ENCODE assay signal across 15 cellular contexts in genomic region chr7:39434012-39434411, GRCh38.
DNase-seq lines count a peak whose midpoint lies in the region; ATAC-seq, FAIRE-seq and TF ChIP-seq lines count a peak whose summit lies in the region.
"Had no signal": no experiment of that assay in that cellular context is flagged by ENCODE, and none has a peak within 500 bp of the region (broad histone marks: within the 10 kb centered on the region; RNA-seq: fewer than 3 reads in every experiment).

No MANE protein-coding gene starts in this region.

- H3K4me3 ChIP-seq in bronchial epithelial cell (ENCODE audit: low read depth, low read length) (no peak overlapping the region), neural progenitor cell (no peak overlapping the region), heart right ventricle (no peak overlapping the region)

- H3K36me3 ChIP-seq in bronchial epithelial cell (ENCODE audit: control insufficient read depth, insufficient read depth, low read length) (no peaks in the 10 kb centered on the region), neural progenitor cell (no peaks in the 10 kb centered on the region), heart right ventricle (no peaks in the 10 kb centered on the region)
- H3K36me3 ChIP-seq: BE2C had no signal

- H3K79me2 ChIP-seq in neural progenitor cell (ENCODE audit: low read depth) = no peaks in the 10 kb centered on the region

- H3K4me3 Mint-ChIP-seq in neural progenitor cell = no peak overlapping the region
- H3K4me3 Mint-ChIP-seq: HFFc6 had no signal

- DNase-seq in GM19239 (ENCODE audit: insufficient read length, low spot score) (no peak), bronchial epithelial cell (ENCODE audit: low read depth) (no peak), neural progenitor cell (ENCODE audit: low spot score) (peak; percentile 17), NCI-H226 (no peak), heart right ventricle (no peak)
- no peak for DNase-seq in stimulated activated naive CD8-positive, alpha-beta T cell treated with anti-CD3 and anti-CD28 coated beads, Interleukin-15, Interleukin-2, amounts not matched to agents 100 U/mL and 50 U/mL, for 24 hours
- DNase-seq: BE2C, DMS53, GOT3, HCEC 1CT, HFFc6 had no signal

- peak; percentile 8 for FAIRE-seq in GM19239 (lab: Jason Lieb, UNC)
- FAIRE-seq in bronchial epithelial cell (lab: Jason Lieb, UNC) = peak; percentile 7
- FAIRE-seq: A204.1 had no signal

- H3K27me3 Mint-ChIP-seq in neural progenitor cell (ENCODE audit: insufficient read depth, low read depth) = peaks cover 2% of the 10 kb centered on the region

- H3K27ac Mint-ChIP-seq in neural progenitor cell = no peak overlapping the region
- H3K27ac Mint-ChIP-seq: HFFc6 had no signal

- H3K4me1 Mint-ChIP-seq in neural progenitor cell = peaks cover 8% of the 10 kb centered on the region

- H2AFZ ChIP-seq in neural progenitor cell (replicated peaks) = peak overlapping the region; percentile 10

- H3K27ac ChIP-seq in neural progenitor cell = no peak overlapping the region
- no peak overlapping the region for H3K27ac ChIP-seq in heart right ventricle
- H3K27ac ChIP-seq: HL-60 had no signal

- intact Hi-C loops in heart right ventricle (cut with DNase I) = no loop called here

- no peaks in the 10 kb centered on the region for H3K9me3 Mint-ChIP-seq in neural progenitor cell
- H3K9me3 Mint-ChIP-seq: HFFc6 had no signal

- no peaks in the 10 kb centered on the region for H3K9me3 ChIP-seq in neural progenitor cell (ENCODE audit: low read depth)
- H3K9me3 ChIP-seq in heart right ventricle = peaks cover 0 to 6% (median 0%) of the 10 kb centered on the region in 11 donors
- H3K9me3 ChIP-seq: BE2C had no signal

- WGBS in heart right ventricle, 2 donors = 37 to 39% methylated on average over 3 of the region's 3 CpGs

- H3K27me3 ChIP-seq in bronchial epithelial cell (ENCODE audit: control insufficient read depth, insufficient read depth, low read length) (no peaks in the 10 kb centered on the region), neural progenitor cell (no peaks in the 10 kb centered on the region), heart right ventricle (peaks cover 0 to 7% (median 0%) of the 10 kb centered on the region in 7 donors)

- no peak overlapping the region for H3K4me2 ChIP-seq in neural progenitor cell

- H3K4me1 ChIP-seq in neural progenitor cell (peaks cover 22% of the 10 kb centered on the region), heart right ventricle (no peaks in the 10 kb centered on the region)
- H3K4me1 ChIP-seq: BE2C had no signal

- peak; percentile 18 for ATAC-seq in HG02759 (IDR thresholded peaks at IDR 0.05; ENCODE audit: unreplicated experiment)
- no peak for ATAC-seq in stimulated activated naive CD8-positive, alpha-beta T cell treated with anti-CD3 and anti-CD28 coated beads, Interleukin-15, Interleukin-2, amounts not matched to agents 100 U/mL and 50 U/mL, for 24 hours
- ATAC-seq in heart right ventricle = no peak
- no peak for ATAC-seq in HG03565 (IDR thresholded peaks at IDR 0.05; ENCODE audit: unreplicated experiment)

- no peaks in the 10 kb centered on the region for H3F3A ChIP-seq in neural progenitor cell (ENCODE audit: low read depth)

- H3K36me3 Mint-ChIP-seq in neural progenitor cell = no peaks in the 10 kb centered on the region

- no peaks in the 10 kb centered on the region for H4K20me1 ChIP-seq in neural progenitor cell (ENCODE audit: low read depth)

- TF ChIP-seq CTCF in bronchial epithelial cell (IDR thresholded peaks at IDR 0.05; ENCODE audit: insufficient read depth, low read length, severe bottlenecking) (no peak), neural progenitor cell (IDR thresholded peaks at IDR 0.05) (no peak), heart right ventricle (IDR thresholded peaks at IDR 0.05) (no peak)

- H3K9ac ChIP-seq in neural progenitor cell = no peak overlapping the region
